In the genomic region with DNA sequence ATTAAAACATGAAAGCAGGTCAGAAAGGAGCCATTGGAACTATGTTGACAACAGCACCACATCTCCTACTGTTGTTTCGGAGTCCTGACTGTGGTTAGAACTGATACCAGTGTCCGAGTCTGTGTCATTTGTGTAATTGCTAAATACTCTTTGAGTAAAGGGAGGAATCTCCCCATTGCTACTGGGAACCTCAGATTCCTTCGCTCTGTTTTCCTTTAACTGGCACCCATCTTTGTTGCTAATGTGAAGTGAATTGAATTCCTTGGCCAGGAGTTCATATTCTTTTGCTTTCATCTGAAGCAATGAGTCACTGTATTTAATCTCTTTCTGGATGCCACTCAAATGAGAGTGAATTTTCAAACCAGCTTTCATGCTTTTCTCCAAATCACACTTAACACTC, we compare ENCODE assay signal across 16 cellular contexts. TPM values are rescaled to one million over a fixed set of nuclear protein-coding genes. Genes with fewer than 3 reads are reported as not detected.
DNase-seq lines count a peak whose midpoint lies in the region; ATAC-seq and TF ChIP-seq lines count a peak whose summit lies in the region.
"Had no signal": no experiment of that assay in that cellular context is flagged by ENCODE, and none has a peak within 500 bp of the region (broad histone marks: within the 10 kb centered on the region; RNA-seq: fewer than 3 reads in every experiment).

No MANE protein-coding gene starts in this region.

- no peak overlapping the region for H3K4me2 ChIP-seq in mammary epithelial cell (ENCODE audit: insufficient read depth, low read depth, low read length)

- WGBS in mammary epithelial cell (ENCODE audit: low coverage, missing lambda C conversion rate), result 100% methylated on average over 3 of the region's 3 CpGs

- H3K36me3 ChIP-seq in mammary epithelial cell (ENCODE audit: insufficient read depth, low read length) (no peaks in the 10 kb centered on the region), left lung (no peaks in the 10 kb centered on the region)

- in situ Hi-C loops in mammary epithelial cell (cut with MboI; ENCODE audit: low sequenced_read_pairs in 2 of 2), result no loop called here

- CTCF ChIA-PET in mammary epithelial cell (lab: Charles Lee; ENCODE audit: low non-redundant PET), result no interaction called here

- dilution Hi-C loops in mammary epithelial cell (cut with HindIII; ENCODE audit: low sequenced_read_pairs), result no loop called here

- DNase-seq in AG20443 (ENCODE audit: low spot score) (peak; percentile 42), HS-5 (ENCODE audit: low read depth) (peak; percentile 38), mammary epithelial cell (peak; percentile 14), left lung (no peak), NCI-H748 treated with DMSO at 0.1 percent for 48 hours (lab: John Stamatoyannopoulos, UW) (no peak), NCI-H526 treated with DMSO at 0.1 percent for 48 hours (lab: John Stamatoyannopoulos, UW) (no peak), NCI-H1694 treated with DMSO at 0.1 percent for 48 hours (lab: John Stamatoyannopoulos, UW) (no peak), GF-D8 (lab: John Stamatoyannopoulos, UW) (no peak)
- DNase-seq: activated B cell treated with CpG ODN at 0.5 μM for 24 hours; activated CD8-positive, alpha-beta memory T cell treated with anti-CD3 and anti-CD28 coated beads, Interleukin-2, amount 10 ng/mL, durations not matched to agents 7 days and 5 days; activated naive CD4-positive, alpha-beta T cell treated with anti-CD3 and anti-CD28 coated beads, Interleukin-2, amount 50 U/mL, for 16 hours; AML-193; DMS53; NCI-H2107 had no signal

- no peak overlapping the region for H2AFZ ChIP-seq in mammary epithelial cell (ENCODE audit: low read depth, low read length)
- H2AFZ ChIP-seq: parathyroid adenoma had no signal

- no peaks in the 10 kb centered on the region for H3K4me1 ChIP-seq in mammary epithelial cell (ENCODE audit: insufficient read depth, low read length)
- H3K4me1 ChIP-seq in left lung, result no peaks in the 10 kb centered on the region
- H3K4me1 ChIP-seq: parathyroid adenoma, tibial nerve had no signal

- no peak overlapping the region for H3K27ac ChIP-seq in mammary epithelial cell (ENCODE audit: insufficient read depth, low read depth, low read length)
- no peak overlapping the region for H3K27ac ChIP-seq in left lung
- H3K27ac ChIP-seq: parathyroid adenoma, tibial nerve had no signal

- H3K9me3 ChIP-seq in mammary epithelial cell (replicated peaks; ENCODE audit: insufficient read depth, low read length) (no peaks in the 10 kb centered on the region), left lung (peaks cover 0 to 1% of the 10 kb centered on the region in 2 donors)
- H3K9me3 ChIP-seq: tibial nerve had no signal

- no peaks in the 10 kb centered on the region for H4K20me1 ChIP-seq in mammary epithelial cell (ENCODE audit: insufficient read depth, low read length)

- no peak overlapping the region for H3K4me3 ChIP-seq in mammary epithelial cell (replicated peaks in 1 of 3; ENCODE audit: insufficient read depth in 1 of 3, low read depth in 2 of 3, low read length in 3 of 3)
- no peak overlapping the region for H3K4me3 ChIP-seq in left lung
- H3K4me3 ChIP-seq: tibial nerve had no signal

- BruUV-seq in mammary epithelial cell (replicated peaks; lab: Mats Ljungman, UMichigan), result no TSS peak

- H3K79me2 ChIP-seq in mammary epithelial cell (ENCODE audit: insufficient read depth, low read length), result no peaks in the 10 kb centered on the region
- H3K79me2 ChIP-seq: parathyroid adenoma had no signal

- intact Hi-C loops in mammary epithelial cell (cut with micrococcal nuclease) (no loop called here), left lung (cut with DNase I) (no loop called here)

- TF ChIP-seq CTCF in mammary epithelial cell (conservative IDR thresholded peaks at IDR 0.05 in 1 of 2, IDR thresholded peaks at IDR 0.05 in 1 of 2; ENCODE audit: extremely low read depth in 1 of 2, insufficient read depth in 1 of 2, low read depth in 1 of 2, low read length in 2 of 2), result no peak
- TF ChIP-seq CTCF in left lung (IDR thresholded peaks at IDR 0.05), result no peak

- peak; percentile 25 for ATAC-seq in left lung
- ATAC-seq: activated CD8-positive, alpha-beta memory T cell treated with anti-CD3 and anti-CD28 coated beads, Interleukin-2, amount 10 ng/mL, durations not matched to agents 7 days and 5 days had no signal

- no peaks in the 10 kb centered on the region for H3K27me3 ChIP-seq in mammary epithelial cell (ENCODE audit: insufficient read depth, low read length)
- H3K27me3 ChIP-seq in left lung, result no peaks in the 10 kb centered on the region
- H3K27me3 ChIP-seq: tibial nerve had no signal

- no peak overlapping the region for H3K9ac ChIP-seq in mammary epithelial cell (ENCODE audit: insufficient read depth, low read length)
- H3K9ac ChIP-seq: parathyroid adenoma had no signal

RNA-seq across cellular contexts. Expression of a gene that starts 31.5 kb away (rescaled TPM):
- total RNA-seq in mammary epithelial cell, result 10 to 100 TPM in 1 of 2 donors, 1 to 10 TPM in 1; 7.1 to 13.5 TPM
- polyA plus RNA-seq in mammary epithelial cell, result 2.6 TPM
- polyA minus RNA-seq in mammary epithelial cell, result 6.0 TPM
- total RNA-seq in left lung, result 1 to 10 TPM; 8.2 to 8.3 TPM
- total RNA-seq: activated B cell treated with CpG ODN at 0.5 μM for 24 hours; activated CD8-positive, alpha-beta memory T cell treated with anti-CD3 and anti-CD28 coated beads, Interleukin-2, amount 10 ng/mL, durations not matched to agents 7 days and 5 days had no signal

Comparison
In these comparisons a context has a peak if more than half of its experiments do, and no peak if none do; other contexts are left out.
1. DNase-seq: peak in AG20443 (single experiment), HS-5 (single experiment) and mammary epithelial cell (single experiment); none in left lung (0 of 2), NCI-H748 treated with DMSO at 0.1 percent for 48 hours (single experiment), NCI-H526 treated with DMSO at 0.1 percent for 48 hours (single experiment), NCI-H1694 treated with DMSO at 0.1 percent for 48 hours (single experiment) and GF-D8 (single experiment).